18 cellular contexts compared by ENCODE assay signal in the genomic region with DNA sequence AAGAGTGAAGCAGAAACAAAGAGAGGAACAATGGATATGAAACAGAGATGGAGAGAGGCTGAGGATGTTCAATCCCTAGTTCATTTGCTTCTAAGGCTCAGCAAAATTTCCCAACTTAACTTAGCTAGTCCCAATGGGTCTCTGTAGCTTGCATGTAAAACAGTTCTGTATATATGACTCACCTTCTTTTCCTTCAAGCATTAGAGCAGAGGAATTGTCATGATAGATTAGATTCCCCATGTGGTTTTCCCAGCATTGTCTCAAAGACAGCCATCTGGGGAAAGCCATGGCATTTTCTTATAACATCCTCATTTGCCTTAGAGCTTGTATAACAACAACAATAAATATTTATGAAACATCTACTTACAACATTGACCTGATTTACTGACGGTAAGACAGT.
"Had no signal": no experiment of that assay in that cellular context is flagged by ENCODE, and none has a peak within 500 bp of the region (broad histone marks: within the 10 kb centered on the region; RNA-seq: fewer than 3 reads in every experiment).

No MANE protein-coding gene starts in this region.

- H3K4me3 ChIP-seq: coronary artery, neural progenitor cell, ovary, stomach, thyroid gland had no signal

- H3K36me3 ChIP-seq: neural progenitor cell, ovary, stomach, thyroid gland had no signal

- ATAC-seq: left lobe of liver had no signal

- H3K9me3 ChIP-seq: ovary, stomach, thyroid gland had no signal

- DNase-seq: activated CD4-positive, alpha-beta memory T cell treated with anti-CD3 and anti-CD28 coated beads for 36 hours; activated gamma-delta T cell treated with Interleukin-2 at 50 U/mL for 16 hours; activated naive CD8-positive, alpha-beta T cell treated with anti-CD3 and anti-CD28 coated beads, Interleukin-2, amount 10 ng/mL, durations not matched to agents 7 days and 5 days; activated T-cell treated with anti-CD3 and anti-CD28 coated beads, Interleukin-2, amount 50 U/mL, for 48 hours; aorta; caudate nucleus; effector CD4-positive, alpha-beta T cell; foreskin melanocyte; head of caudate nucleus; ovary; retina; stimulated activated CD4-positive, alpha-beta T cell treated with anti-CD3 and anti-CD28 coated beads, Interleukin-4, amount 100 ng/mL, for 4 hours; stomach; T-helper 9 cell; thyroid gland had no signal

- H3K27me3 ChIP-seq: neural progenitor cell, ovary, stomach, thyroid gland had no signal
